13 cellular contexts compared by ENCODE assay signal in the genomic region with DNA sequence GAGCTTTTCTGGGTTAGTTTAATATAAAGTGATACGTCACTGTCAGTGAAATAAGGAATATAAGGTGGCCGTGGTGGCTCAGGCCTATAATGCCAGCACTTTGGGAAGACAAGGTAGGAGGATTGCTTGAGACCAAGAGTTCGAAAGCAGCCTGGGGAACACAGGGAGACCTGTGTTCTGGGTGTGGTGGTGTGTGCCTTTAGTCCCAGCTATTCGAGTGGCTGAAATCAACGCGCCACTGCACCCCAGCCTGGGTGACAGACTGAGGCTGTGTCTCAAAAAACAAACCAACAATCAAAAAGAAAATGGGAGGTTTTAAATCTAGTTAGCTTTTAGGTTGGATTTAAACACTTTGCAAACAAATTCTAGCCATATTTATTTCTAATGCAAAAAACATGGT. TPM values are rescaled to one million over a fixed set of nuclear protein-coding genes. Genes with fewer than 3 reads are reported as not detected.
A peak's percentile ranks its signal among the peaks of the same experiment; 100 is the strongest.
DNase-seq lines count a peak whose midpoint lies in the region; ATAC-seq and TF ChIP-seq lines count a peak whose summit lies in the region.
"Had no signal": no experiment of that assay in that cellular context is flagged by ENCODE, and none has a peak within 500 bp of the region (broad histone marks: within the 10 kb centered on the region; RNA-seq: fewer than 3 reads in every experiment).

No MANE protein-coding gene starts in this region.

- DNase-seq in CD4-positive, CD25-positive, alpha-beta regulatory T cell, result no peak
- DNase-seq in GM23338 (ENCODE audit: low spot score), result no peak
- DNase-seq in endodermal cell, result no peak
- no peak for DNase-seq in neural progenitor cell (ENCODE audit: low spot score)
- no peak for DNase-seq in germinal center (ENCODE audit: low spot score)
- DNase-seq in HPDE6-E6E7 (ENCODE audit: extremely low spot score), result no peak
- DNase-seq in GM10248 (ENCODE audit: extremely low spot score), result no peak
- DNase-seq: ACHN; CD4-positive, alpha-beta memory T cell; COR-L47; GF-D8 had no signal

- POLR2A ChIA-PET in GM10248 (lab: Yijun Ruan, JAX), result no interaction called here

- WGBS in endodermal cell (ENCODE audit: insufficient coverage in 1 of 2, insufficient read length in 1 of 2), 2 experiments, result 91 to 94% methylated on average over 2 to 6 of the region's 6 CpGs

- H4K20me1 ChIP-seq in GM23338 (replicated peaks; ENCODE audit: insufficient read depth) (peaks cover 50% of the 10 kb centered on the region), neural progenitor cell (ENCODE audit: low read depth) (peaks cover 76% of the 10 kb centered on the region)

- peaks cover 11% of the 10 kb centered on the region for H3F3A ChIP-seq in GM23338 (replicated peaks; ENCODE audit: low read depth)
- peaks cover 46% of the 10 kb centered on the region for H3F3A ChIP-seq in neural progenitor cell (ENCODE audit: low read depth)

- H3K27me3 Mint-ChIP-seq in CD4-positive, CD25-positive, alpha-beta regulatory T cell, result no peaks in the 10 kb centered on the region
- H3K27me3 Mint-ChIP-seq in GM23338 (ENCODE audit: insufficient read depth, low read depth, poor library complexity) (no peaks in the 10 kb centered on the region), endodermal cell (ENCODE audit: insufficient read depth) (no peaks in the 10 kb centered on the region), neural progenitor cell (ENCODE audit: insufficient read depth, low read depth) (peaks cover 2% of the 10 kb centered on the region)
- H3K27me3 Mint-ChIP-seq: CD4-positive, alpha-beta memory T cell; IgD-negative memory B cell had no signal

- no peak overlapping the region for H3K4me3 ChIP-seq in CD4-positive, CD25-positive, alpha-beta regulatory T cell (ENCODE audit: low read depth, low read length)
- H3K4me3 ChIP-seq in GM23338 (no peak overlapping the region), endodermal cell (ENCODE audit: low read length) (no peak overlapping the region), neural progenitor cell (no peak overlapping the region)
- H3K4me3 ChIP-seq: BLaER1 treated with 17β-estradiol and CSF1 and Interleukin-3, amounts not matched to agents 10 nM and 100 nM had no signal

- TF ChIP-seq CTCF in GM23338 (conservative IDR thresholded peaks at IDR 0.05; ENCODE audit: low read depth in 2 of 2), result no peak
- no peak for TF ChIP-seq CTCF in endodermal cell (conservative IDR thresholded peaks at IDR 0.05)
- TF ChIP-seq CTCF in neural progenitor cell (IDR thresholded peaks at IDR 0.05), result no peak
- TF ChIP-seq CTCF in GM10248 (IDR thresholded peaks at IDR 0.05; ENCODE audit: control extremely low read depth, extremely low read depth, low read depth, missing control alignments), result no peak

- peak overlapping the region in 1 of 4 donors; percentile 35 for H3K4me3 Mint-ChIP-seq in CD4-positive, CD25-positive, alpha-beta regulatory T cell
- H3K4me3 Mint-ChIP-seq in GM23338, result no peak overlapping the region
- H3K4me3 Mint-ChIP-seq in endodermal cell, result no peak overlapping the region
- H3K4me3 Mint-ChIP-seq in neural progenitor cell, result no peak overlapping the region
- H3K4me3 Mint-ChIP-seq: CD4-positive, alpha-beta memory T cell; IgD-negative memory B cell had no signal

- H3K9me3 ChIP-seq in CD4-positive, CD25-positive, alpha-beta regulatory T cell (ENCODE audit: control insufficient read depth in 2 of 2, low read length in 2 of 2), result no peaks in the 10 kb centered on the region
- H3K9me3 ChIP-seq in endodermal cell (ENCODE audit: control insufficient read depth, low read length) (no peaks in the 10 kb centered on the region), neural progenitor cell (ENCODE audit: low read depth) (no peaks in the 10 kb centered on the region)
- H3K9me3 ChIP-seq: BLaER1 treated with 17β-estradiol and CSF1 and Interleukin-3, amounts not matched to agents 10 nM and 100 nM had no signal

- peaks cover 29 to 49% (median 39%) of the 10 kb centered on the region in 4 donors for H3K4me1 Mint-ChIP-seq in CD4-positive, CD25-positive, alpha-beta regulatory T cell
- H3K4me1 Mint-ChIP-seq in GM23338 (peaks cover 11% of the 10 kb centered on the region; the same call in 2 of the 3 replicates), endodermal cell (peaks cover 6% of the 10 kb centered on the region), neural progenitor cell (no peaks in the 10 kb centered on the region)

- peaks cover 11% of the 10 kb centered on the region for H3K36me3 ChIP-seq in CD4-positive, CD25-positive, alpha-beta regulatory T cell (ENCODE audit: control insufficient read depth, insufficient read depth, low read length)
- H3K36me3 ChIP-seq in GM23338 (ENCODE audit: insufficient read depth) (0 out of 2 replicates have a peak, but pooled peaks cover 1% of the 10 kb centered on the region), endodermal cell (ENCODE audit: control insufficient read depth, insufficient read depth, low read length) (peaks cover 47% of the 10 kb centered on the region), neural progenitor cell (peaks cover 3% of the 10 kb centered on the region)

- H3K4me2 ChIP-seq in GM23338 (no peak overlapping the region), neural progenitor cell (no peak overlapping the region)
- H3K4me2 ChIP-seq: BLaER1 treated with 17β-estradiol and CSF1 and Interleukin-3, amounts not matched to agents 10 nM and 100 nM had no signal

- CTCF ChIA-PET in GM10248 (lab: Yijun Ruan, JAX), result interaction anchor here (0.5 to 2.1 kb wide), 4 partner anchors 10 to 74 kb away, joined by 3 to 8 read pairs (median 4); no protein-coding TSS in a partner anchor

- H3K36me3 Mint-ChIP-seq in CD4-positive, CD25-positive, alpha-beta regulatory T cell, result peaks cover 3% of the 10 kb centered on the region
- H3K36me3 Mint-ChIP-seq in GM23338 (ENCODE audit: low read depth) (peaks cover 24% of the 10 kb centered on the region; the same call in 2 of the 3 replicates), endodermal cell (ENCODE audit: low read depth) (peaks cover 35% of the 10 kb centered on the region), neural progenitor cell (peaks cover 4% of the 10 kb centered on the region)
- H3K36me3 Mint-ChIP-seq: IgD-negative memory B cell had no signal

- no peaks in the 10 kb centered on the region for H3K9me3 Mint-ChIP-seq in CD4-positive, CD25-positive, alpha-beta regulatory T cell
- no peaks in the 10 kb centered on the region for H3K9me3 Mint-ChIP-seq in GM23338
- no peaks in the 10 kb centered on the region for H3K9me3 Mint-ChIP-seq in endodermal cell
- H3K9me3 Mint-ChIP-seq in neural progenitor cell, result no peaks in the 10 kb centered on the region
- H3K9me3 Mint-ChIP-seq: CD4-positive, alpha-beta memory T cell; IgD-negative memory B cell had no signal

- H2AFZ ChIP-seq in GM23338, result no peak overlapping the region
- no peak overlapping the region for H2AFZ ChIP-seq in neural progenitor cell (replicated peaks)

- H3K27ac Mint-ChIP-seq in CD4-positive, CD25-positive, alpha-beta regulatory T cell, result peak overlapping the region in 2 of 3 donors; percentile 7 to 17
- no peak overlapping the region for H3K27ac Mint-ChIP-seq in GM23338
- peak overlapping the region; percentile 39 for H3K27ac Mint-ChIP-seq in endodermal cell
- H3K27ac Mint-ChIP-seq in neural progenitor cell, result no peak overlapping the region

- H3K9me2 ChIP-seq in GM23338 (ENCODE audit: insufficient read depth), result no peaks in the 10 kb centered on the region

- H3K79me2 ChIP-seq in GM23338 (replicated peaks; ENCODE audit: insufficient read depth) (peaks cover 96% of the 10 kb centered on the region), neural progenitor cell (ENCODE audit: low read depth) (peaks cover 97% of the 10 kb centered on the region)

- H3K4me1 ChIP-seq in CD4-positive, CD25-positive, alpha-beta regulatory T cell (ENCODE audit: control insufficient read depth, insufficient read depth, low read length, poor library complexity, severe bottlenecking), result no peaks in the 10 kb centered on the region
- H3K4me1 ChIP-seq in GM23338 (ENCODE audit: insufficient read depth), result 0 out of 2 replicates have a peak, but pooled peaks cover 2% of the 10 kb centered on the region
- no peaks in the 10 kb centered on the region for H3K4me1 ChIP-seq in endodermal cell (ENCODE audit: control insufficient read depth, insufficient read depth, low read length)
- H3K4me1 ChIP-seq in neural progenitor cell, result no peaks in the 10 kb centered on the region

- H3K27ac ChIP-seq in CD4-positive, CD25-positive, alpha-beta regulatory T cell (ENCODE audit: insufficient read depth, low read length, poor library complexity, severe bottlenecking), result no peak overlapping the region
- H3K27ac ChIP-seq in GM23338 (ENCODE audit: low read depth) (peak overlapping the region; percentile 73), endodermal cell (ENCODE audit: low read depth, low read length) (no peak overlapping the region), neural progenitor cell (peak overlapping the region; percentile 6)
- H3K27ac ChIP-seq: BLaER1 treated with 17β-estradiol and CSF1 and Interleukin-3, amounts not matched to agents 10 nM and 100 nM had no signal

- H3K9ac ChIP-seq in endodermal cell (ENCODE audit: extremely low read depth, low read length, poor library complexity, severe bottlenecking) (no peak overlapping the region), neural progenitor cell (no peak overlapping the region)
- H3K9ac ChIP-seq: BLaER1 treated with 17β-estradiol and CSF1 and Interleukin-3, amounts not matched to agents 10 nM and 100 nM had no signal

- ATAC-seq in CD4-positive, CD25-positive, alpha-beta regulatory T cell (ENCODE audit: low read depth in 2 of 2), result no peak
- no peak for ATAC-seq in GM23338

- no peaks in the 10 kb centered on the region for H3K27me3 ChIP-seq in CD4-positive, CD25-positive, alpha-beta regulatory T cell (ENCODE audit: control insufficient read depth, insufficient read depth, low read length)
- H3K27me3 ChIP-seq in GM23338 (ENCODE audit: insufficient read depth) (no peaks in the 10 kb centered on the region), endodermal cell (ENCODE audit: control insufficient read depth, insufficient read depth, low read length, poor library complexity, severe bottlenecking) (no peaks in the 10 kb centered on the region), neural progenitor cell (no peaks in the 10 kb centered on the region)
- H3K27me3 ChIP-seq: BLaER1 treated with 17β-estradiol and CSF1 and Interleukin-3, amounts not matched to agents 10 nM and 100 nM had no signal

TF ChIP-seq in GM23338, 12 proteins besides CTCF, POLR2A, EP300 and RAD21 (continues in another document):
- no peak for TF ChIP-seq ZNF331 (CRISPR knock-in tag; IDR thresholded peaks at IDR 0.05; ENCODE audit: low read depth)

RNA-seq across cellular contexts. Expression of a gene that starts 53.1 kb away (rescaled TPM):
- total RNA-seq in CD4-positive, CD25-positive, alpha-beta regulatory T cell, result 125 TPM
- 10 to 100 TPM; 25.9 to 48.6 (median 37.3) TPM for polyA plus RNA-seq in CD4-positive, CD25-positive, alpha-beta regulatory T cell
- 85.9 and 106 TPM in 2 replicates for total RNA-seq in GM23338 (2014; rRNA removed; shearing (Covaris generic))
- 82.5 and 96.4 TPM in 2 replicates for polyA plus RNA-seq in GM23338 (2016; fragmentation: Nextera tagmentation; extraction: Ambion mirVana)
- total RNA-seq in endodermal cell, result 100 to 1,000 TPM; 150 to 190 TPM
- 36.0 TPM for polyA plus RNA-seq in endodermal cell (2013, experiment 1 of 2)
- 38.8 TPM for polyA plus RNA-seq in endodermal cell (2013, experiment 2 of 2)
- 61.3 and 114 TPM in 2 replicates for total RNA-seq in neural progenitor cell (ENCODE audit: low replicate concordance)

Comparison
In these comparisons a context has a peak if more than half of its experiments do, and no peak if none do; other contexts are left out.
1. H3K27ac ChIP-seq: peak in GM23338 (single experiment) and neural progenitor cell (single experiment); none in CD4-positive, CD25-positive, alpha-beta regulatory T cell (single experiment) and endodermal cell (single experiment).
2. H3K27ac Mint-ChIP-seq: peak in CD4-positive, CD25-positive, alpha-beta regulatory T cell (2 of 3) and endodermal cell (single experiment); none in GM23338 (single experiment) and neural progenitor cell (single experiment).